1 cellular context compared by ENCODE assay signal in the genomic region with DNA sequence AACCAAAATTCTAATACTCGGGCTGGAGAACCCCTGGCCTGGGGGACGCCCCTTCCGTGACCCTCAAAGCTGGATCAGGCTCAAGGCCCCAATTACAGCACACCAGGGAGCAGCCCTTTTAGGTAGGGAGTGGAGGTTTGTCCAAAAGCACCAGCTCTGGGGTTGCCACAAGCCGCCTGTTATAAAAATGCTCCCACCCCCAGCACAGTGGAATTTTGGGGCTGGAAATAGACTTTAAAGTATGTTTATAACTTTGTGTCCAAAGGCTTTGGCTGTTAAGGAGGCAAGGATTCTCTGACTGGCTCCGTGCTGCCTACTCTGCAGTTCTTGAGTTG.
TF ChIP-seq lines count a peak whose summit lies in the region.

No MANE protein-coding gene starts in this region.

TF ChIP-seq in liver, 16 proteins besides CTCF, POLR2A, EP300 and RAD21 (continued from another document):
- TF ChIP-seq NR2F2 (IDR thresholded peaks at IDR 0.05) (no peak), SP1 (IDR thresholded peaks at IDR 0.05) (no peak), HNF4A (conservative IDR thresholded peaks at IDR 0.05) (no peak)
